ENCODE assay signal across 16 cellular contexts in the genomic region with DNA sequence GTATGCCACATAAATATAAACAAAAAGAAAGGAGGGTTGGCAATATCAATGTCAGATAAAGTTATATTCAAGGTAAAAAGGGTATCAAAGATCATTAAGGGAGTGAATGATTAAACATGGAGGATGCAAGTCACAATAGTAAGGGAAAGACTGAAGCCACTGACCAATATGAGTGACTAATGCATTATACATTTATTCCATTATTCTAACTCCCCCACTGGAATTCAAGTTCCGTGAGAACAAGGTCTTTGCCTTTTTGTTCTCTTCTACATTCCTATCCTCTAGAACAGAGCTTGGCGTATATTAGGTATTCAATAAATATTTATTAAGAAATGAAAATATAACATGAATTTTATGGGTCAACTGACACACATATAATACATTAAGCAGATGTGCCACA. TPM values are rescaled to one million over a fixed set of nuclear protein-coding genes. Genes with fewer than 3 reads are reported as not detected.
DNase-seq lines count a peak whose midpoint lies in the region; ATAC-seq, FAIRE-seq and TF ChIP-seq lines count a peak whose summit lies in the region.
"Had no signal": no experiment of that assay in that cellular context is flagged by ENCODE, and none has a peak within 500 bp of the region (broad histone marks: within the 10 kb centered on the region; RNA-seq: fewer than 3 reads in every experiment).

No MANE protein-coding gene starts in this region.

- H3K9ac ChIP-seq in astrocyte (ENCODE audit: low read length) = peak overlapping the region; percentile 66

- peak overlapping the region; percentile 85 for H3K27ac Mint-ChIP-seq in HFFc6
- H3K27ac Mint-ChIP-seq in astrocyte (ENCODE audit: unreplicated experiment) = peak overlapping the region; percentile 98
- H3K27ac Mint-ChIP-seq: activated naive CD4-positive, alpha-beta T cell treated with anti-CD3 and anti-CD28 coated beads, Interleukin-2, amount 10 ng/mL, durations not matched to agents 7 days and 5 days; type B pancreatic cell had no signal

- no peak for ATAC-seq in psoas muscle
- ATAC-seq in HG03439 (IDR thresholded peaks at IDR 0.05; ENCODE audit: unreplicated experiment) = no peak
- ATAC-seq: heart right ventricle, left ventricle myocardium superior had no signal

- peak; percentile 59 for DNase-seq in HFFc6
- peak; percentile 93 for DNase-seq in astrocyte (ENCODE audit: low read depth)
- DNase-seq in foreskin fibroblast = peak; percentile 34 to 53
- peak; percentile 4 for DNase-seq in smooth muscle cell of the brain vasculature (ENCODE audit: low read depth, low spot score)
- no peak for DNase-seq in psoas muscle
- DNase-seq in GF-D8 (lab: John Stamatoyannopoulos, UW) = no peak
- no peak for DNase-seq in Ammon's horn (ENCODE audit: low spot score)
- DNase-seq: activated naive CD4-positive, alpha-beta T cell treated with anti-CD3 and anti-CD28 coated beads, Interleukin-2, amount 10 ng/mL, durations not matched to agents 7 days and 5 days; colonic mucosa; GOT3; heart right ventricle; left ventricle myocardium superior; NCI-H1417 treated with DMSO at 0.1 percent for 48 hours; NCI-H524 treated with DMSO at 0.1 percent for 48 hours had no signal

- peak overlapping the region; percentile 61 for H3K4me2 ChIP-seq in astrocyte (ENCODE audit: low read length)

- no peaks in the 10 kb centered on the region for H3K9me3 Mint-ChIP-seq in HFFc6
- H3K9me3 Mint-ChIP-seq in astrocyte (ENCODE audit: unreplicated experiment) = no peaks in the 10 kb centered on the region
- H3K9me3 Mint-ChIP-seq: activated naive CD4-positive, alpha-beta T cell treated with anti-CD3 and anti-CD28 coated beads, Interleukin-2, amount 10 ng/mL, durations not matched to agents 7 days and 5 days; type B pancreatic cell had no signal

- H3K4me3 ChIP-seq in astrocyte (ENCODE audit: insufficient read depth, low read depth, low read length) (no peak overlapping the region), foreskin fibroblast (ENCODE audit: low read depth in 1 of 2, low read length in 2 of 2) (no peak overlapping the region), psoas muscle (no peak overlapping the region)
- H3K4me3 ChIP-seq: colonic mucosa, heart right ventricle had no signal

- peaks cover 2% of the 10 kb centered on the region for H4K20me1 ChIP-seq in astrocyte (ENCODE audit: insufficient read depth, low read length)

- H3K27ac ChIP-seq in astrocyte (ENCODE audit: low read depth, low read length) = peak overlapping the region; percentile 94
- no peak overlapping the region for H3K27ac ChIP-seq in psoas muscle
- H3K27ac ChIP-seq: colonic mucosa, heart right ventricle had no signal

- H3K9me3 ChIP-seq in astrocyte (ENCODE audit: insufficient read depth, low read depth, low read length) (no peaks in the 10 kb centered on the region), psoas muscle (no peaks in the 10 kb centered on the region)
- H3K9me3 ChIP-seq: colonic mucosa, heart right ventricle had no signal

- H3K4me1 Mint-ChIP-seq in HFFc6 (ENCODE audit: low read depth) = peaks cover 35% of the 10 kb centered on the region
- peaks cover 31% of the 10 kb centered on the region for H3K4me1 Mint-ChIP-seq in astrocyte (ENCODE audit: low read depth, unreplicated experiment)
- H3K4me1 Mint-ChIP-seq: activated naive CD4-positive, alpha-beta T cell treated with anti-CD3 and anti-CD28 coated beads, Interleukin-2, amount 10 ng/mL, durations not matched to agents 7 days and 5 days had no signal

- peaks cover 92% of the 10 kb centered on the region for H3K79me2 ChIP-seq in astrocyte (ENCODE audit: insufficient read depth, low read length)

- TF ChIP-seq CTCF in HFFc6 (IDR thresholded peaks at IDR 0.05) = no peak
- no peak for TF ChIP-seq CTCF in astrocyte (IDR thresholded peaks at IDR 0.05; ENCODE audit: insufficient read depth, low read depth, low read length)
- no peak for TF ChIP-seq CTCF in foreskin fibroblast (IDR thresholded peaks at IDR 0.05; ENCODE audit: low read depth, low read length)
- TF ChIP-seq CTCF in psoas muscle (IDR thresholded peaks at IDR 0.05) = no peak

- H2AFZ ChIP-seq in astrocyte (ENCODE audit: low read depth, low read length) = no peak overlapping the region

- H3K36me3 Mint-ChIP-seq in HFFc6 (ENCODE audit: low read depth) (peaks cover 43% of the 10 kb centered on the region), astrocyte (ENCODE audit: low read depth, unreplicated experiment) (peaks cover 10% of the 10 kb centered on the region)

- intact Hi-C loops in psoas muscle (cut with DNase I) = no loop called here

- H3K4me1 ChIP-seq in astrocyte (ENCODE audit: insufficient read depth, low read length) (peaks cover 22% of the 10 kb centered on the region), psoas muscle (peaks cover 20% of the 10 kb centered on the region)
- H3K4me1 ChIP-seq: colonic mucosa had no signal

- H3K36me3 ChIP-seq in astrocyte (ENCODE audit: insufficient read depth, low read length) (peaks cover 23% of the 10 kb centered on the region), psoas muscle (ENCODE audit: insufficient read depth in 1 of 2, low read depth in 1 of 2) (peaks cover 0 to 15% of the 10 kb centered on the region in 2 donors)
- H3K36me3 ChIP-seq: colonic mucosa had no signal

- H3K27me3 Mint-ChIP-seq in HFFc6 (ENCODE audit: insufficient read depth) (no peaks in the 10 kb centered on the region; the same call in 1 of the 2 replicates), astrocyte (ENCODE audit: low read depth, unreplicated experiment) (no peaks in the 10 kb centered on the region)
- H3K27me3 Mint-ChIP-seq: activated naive CD4-positive, alpha-beta T cell treated with anti-CD3 and anti-CD28 coated beads, Interleukin-2, amount 10 ng/mL, durations not matched to agents 7 days and 5 days; type B pancreatic cell had no signal

- WGBS in psoas muscle, 3 donors = 91 to 97% (median 94%) methylated on average over 2 of the region's 2 CpGs

- H3K4me3 Mint-ChIP-seq in HFFc6 (peak overlapping the region; percentile 47), astrocyte (ENCODE audit: unreplicated experiment) (no peak overlapping the region)
- H3K4me3 Mint-ChIP-seq: activated naive CD4-positive, alpha-beta T cell treated with anti-CD3 and anti-CD28 coated beads, Interleukin-2, amount 10 ng/mL, durations not matched to agents 7 days and 5 days; type B pancreatic cell had no signal

- no peaks in the 10 kb centered on the region for H3K27me3 ChIP-seq in astrocyte (ENCODE audit: insufficient read depth, low read length)
- no peaks in the 10 kb centered on the region for H3K27me3 ChIP-seq in psoas muscle (ENCODE audit: insufficient read depth in 3 of 3, low read length in 2 of 3)
- H3K27me3 ChIP-seq: colonic mucosa, heart right ventricle had no signal

- peak; percentile 81 for FAIRE-seq in astrocyte (lab: Jason Lieb, UNC)

RNA-seq across cellular contexts. Expression of gene MAP4K5, which starts 30.7 kb away (rescaled TPM):
- 10 to 100 TPM; 61.4 to 74.5 (median 69.7) TPM for total RNA-seq in HFFc6 (2021; fragmentation: NEBNext Ultra II Directional; extraction: Animal tissue kit (Norgen Biotek cat#: 25700))
- 79.5 and 93.1 TPM in 2 replicates for total RNA-seq in astrocyte
- total RNA-seq in psoas muscle = 10 to 100 TPM; 12.9 to 17.1 (median 15.6) TPM
- polyA plus RNA-seq in psoas muscle = 10 to 100 TPM in 2 of 3 donors, 1 to 10 TPM in 1; 4.8 to 14.6 (median 12.0) TPM

RNA-seq across cellular contexts. Expression of gene ATL1, which starts 58.3 kb away (rescaled TPM):
- under 1 TPM; 0.35 to 0.92 (median 0.48) TPM for total RNA-seq in HFFc6 (2021; fragmentation: NEBNext Ultra II Directional; extraction: Animal tissue kit (Norgen Biotek cat#: 25700))
- 15.8 and 17.9 TPM in 2 replicates for total RNA-seq in astrocyte
- total RNA-seq in psoas muscle = 1 to 10 TPM in 1 of 4 donors, under 1 TPM in 3; 0.48 to 1.4 (median 0.73) TPM
- under 1 TPM; 0.43 to 0.94 (median 0.44) TPM for polyA plus RNA-seq in psoas muscle

Comparison
In these comparisons a context has a peak if more than half of its experiments do, and no peak if none do; other contexts are left out.
1. DNase-seq: peak in HFFc6 (single experiment), astrocyte (single experiment), foreskin fibroblast (2 of 2) and smooth muscle cell of the brain vasculature (single experiment); none in psoas muscle (0 of 2), GF-D8 (single experiment) and Ammon's horn (single experiment).